ENCODE assay signal across 20 cellular contexts in the genomic region with DNA sequence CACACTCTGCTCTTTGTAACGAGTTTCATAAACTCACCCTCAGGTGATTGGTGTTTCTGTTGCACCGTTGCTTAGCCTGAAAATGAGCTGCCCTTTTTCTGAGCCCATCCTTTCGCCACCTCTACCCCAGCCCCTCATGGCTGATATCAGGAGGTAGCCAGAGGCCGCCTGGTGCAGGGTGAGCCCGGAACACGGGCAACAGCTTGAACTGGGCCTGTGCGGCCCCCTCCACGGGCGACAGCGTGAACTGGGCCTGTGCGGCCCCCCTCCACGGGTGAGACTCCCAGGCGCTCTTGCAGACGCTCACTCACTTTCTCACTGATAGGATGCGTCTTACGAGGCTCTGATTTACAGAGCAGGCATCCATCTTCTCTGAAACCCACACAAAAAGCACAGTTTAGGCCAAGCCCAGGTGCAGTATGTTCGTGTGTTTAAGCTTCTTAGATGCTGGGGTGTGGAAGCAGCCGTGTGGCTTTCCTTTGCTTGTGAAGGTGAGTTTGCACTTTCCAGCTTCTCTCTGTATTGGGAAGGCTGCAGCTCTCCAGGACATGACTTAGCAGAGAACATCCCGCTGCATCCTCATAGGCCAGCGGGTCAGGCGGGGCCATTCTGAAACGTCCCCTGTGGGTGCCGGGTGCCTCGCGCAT.
DNase-seq lines count a peak whose midpoint lies in the region; ATAC-seq and TF ChIP-seq lines count a peak whose summit lies in the region.
"Had no signal": no experiment of that assay in that cellular context is flagged by ENCODE, and none has a peak within 500 bp of the region (broad histone marks: within the 10 kb centered on the region; RNA-seq: fewer than 3 reads in every experiment).

No MANE protein-coding gene starts in this region.

- TF ChIP-seq CTCF in nephron (IDR thresholded peaks at IDR 0.05; ENCODE audit: unreplicated experiment in 3 of 3), result no peak

- peaks cover 18% of the 10 kb centered on the region for H3K36me3 Mint-ChIP-seq in stimulated activated naive CD8-positive, alpha-beta T cell treated with anti-CD3 and anti-CD28 coated beads, Interleukin-15, Interleukin-2, amounts not matched to agents 100 ng/mL and 50 ng/mL, for 24 hours (ENCODE audit: low read depth)
- peaks cover 10% of the 10 kb centered on the region for H3K36me3 Mint-ChIP-seq in activated naive CD8-positive, alpha-beta T cell treated with anti-CD3 and anti-CD28 coated beads for 36 hours
- no peaks in the 10 kb centered on the region for H3K36me3 Mint-ChIP-seq in nephron (ENCODE audit: low read depth)

- H3K4me1 Mint-ChIP-seq in stimulated activated naive CD8-positive, alpha-beta T cell treated with anti-CD3 and anti-CD28 coated beads, Interleukin-15, Interleukin-2, amounts not matched to agents 100 ng/mL and 50 ng/mL, for 24 hours (ENCODE audit: low read depth), result no peaks in the 10 kb centered on the region
- H3K4me1 Mint-ChIP-seq in activated naive CD8-positive, alpha-beta T cell treated with anti-CD3 and anti-CD28 coated beads for 36 hours, result peaks cover 7% of the 10 kb centered on the region
- peaks cover 21% of the 10 kb centered on the region for H3K4me1 Mint-ChIP-seq in nephron
- H3K4me1 Mint-ChIP-seq: central memory CD8-positive, alpha-beta T cell had no signal

- no peaks in the 10 kb centered on the region for H3K9me3 Mint-ChIP-seq in stimulated activated naive CD8-positive, alpha-beta T cell treated with anti-CD3 and anti-CD28 coated beads, Interleukin-15, Interleukin-2, amounts not matched to agents 100 ng/mL and 50 ng/mL, for 24 hours
- H3K9me3 Mint-ChIP-seq in activated naive CD8-positive, alpha-beta T cell treated with anti-CD3 and anti-CD28 coated beads for 36 hours, result no peaks in the 10 kb centered on the region
- H3K9me3 Mint-ChIP-seq in nephron, result no peaks in the 10 kb centered on the region
- H3K9me3 Mint-ChIP-seq: central memory CD8-positive, alpha-beta T cell had no signal

- H3K27me3 Mint-ChIP-seq in stimulated activated naive CD8-positive, alpha-beta T cell treated with anti-CD3 and anti-CD28 coated beads, Interleukin-15, Interleukin-2, amounts not matched to agents 100 ng/mL and 50 ng/mL, for 24 hours, result no peaks in the 10 kb centered on the region
- H3K27me3 Mint-ChIP-seq in activated naive CD8-positive, alpha-beta T cell treated with anti-CD3 and anti-CD28 coated beads for 36 hours, result no peaks in the 10 kb centered on the region
- H3K27me3 Mint-ChIP-seq in nephron (ENCODE audit: low read depth), result peaks cover 5% of the 10 kb centered on the region
- H3K27me3 Mint-ChIP-seq: central memory CD8-positive, alpha-beta T cell had no signal

- DNase-seq in stimulated activated naive CD8-positive, alpha-beta T cell treated with anti-CD3 and anti-CD28 coated beads, Interleukin-15, Interleukin-2, amounts not matched to agents 100 U/mL and 50 U/mL, for 24 hours, result no peak
- no peak for DNase-seq in activated naive CD8-positive, alpha-beta T cell treated with anti-CD3 and anti-CD28 coated beads for 36 hours
- DNase-seq in GF-D8 (lab: John Stamatoyannopoulos, UW), result no peak
- no peak for DNase-seq in HPDE6-E6E7 (ENCODE audit: extremely low spot score)
- DNase-seq in HK-2 (ENCODE audit: unreplicated experiment), result no peak
- DNase-seq: activated T-cell treated with anti-CD3 and anti-CD28 coated beads for 4 hours; DMS 273 treated with DMSO at 0.1 percent for 48 hours; effector CD8-positive, alpha-beta T cell; GDM1; NCI-H1694; NCI-H446; nucleus accumbens; SHP77; stimulated activated CD4-positive, alpha-beta T cell treated with anti-CD3 and anti-CD28 coated beads, Interleukin-4, amount 100 ng/mL, for 1 hour; testis had no signal

- ATAC-seq in stimulated activated naive CD8-positive, alpha-beta T cell treated with anti-CD3 and anti-CD28 coated beads, Interleukin-15, Interleukin-2, amounts not matched to agents 100 U/mL and 50 U/mL, for 24 hours, result no peak
- ATAC-seq in HG02840 (IDR thresholded peaks at IDR 0.05; ENCODE audit: low FRiP score, unreplicated experiment), result no peak
- ATAC-seq: activated CD4-positive, CD25-positive, alpha-beta regulatory T cell treated with anti-CD3 and anti-CD28 coated beads, Interleukin-2, amount 50 U/mL, for 24 hours had no signal

- H3K27ac Mint-ChIP-seq in stimulated activated naive CD8-positive, alpha-beta T cell treated with anti-CD3 and anti-CD28 coated beads, Interleukin-15, Interleukin-2, amounts not matched to agents 100 ng/mL and 50 ng/mL, for 24 hours, result peak overlapping the region; percentile 26
- H3K27ac Mint-ChIP-seq in activated naive CD8-positive, alpha-beta T cell treated with anti-CD3 and anti-CD28 coated beads for 36 hours, result peak overlapping the region; percentile 40
- peak overlapping the region in 2 of 3 experiments; percentile 0 to 47 for H3K27ac Mint-ChIP-seq in nephron

- no peak overlapping the region for H3K4me3 Mint-ChIP-seq in stimulated activated naive CD8-positive, alpha-beta T cell treated with anti-CD3 and anti-CD28 coated beads, Interleukin-15, Interleukin-2, amounts not matched to agents 100 ng/mL and 50 ng/mL, for 24 hours
- no peak overlapping the region for H3K4me3 Mint-ChIP-seq in activated naive CD8-positive, alpha-beta T cell treated with anti-CD3 and anti-CD28 coated beads for 36 hours
- H3K4me3 Mint-ChIP-seq in nephron, result no peak overlapping the region
- H3K4me3 Mint-ChIP-seq: central memory CD8-positive, alpha-beta T cell had no signal
